ENCODE assay signal across 1 cellular context in genomic region chr2:207768168-207768890, GRCh38.
TF ChIP-seq lines count a peak whose summit lies in the region.

No MANE protein-coding gene starts in this region.

TF ChIP-seq in HepG2, 621 proteins besides CTCF, POLR2A, EP300 and RAD21 (continued from another document and continues in another):
- TF ChIP-seq ZBTB25 (CRISPR knock-in tag; IDR thresholded peaks at IDR 0.05) (peak; percentile 12; the same call in 1 of the 2 replicates), TARDBP (CRISPR knock-in tag; IDR thresholded peaks at IDR 0.05) (no peak), CBX2 (IDR thresholded peaks at IDR 0.05; ENCODE audit: low read depth, low read length) (no peak), CBX2 (CRISPR knock-in tag; IDR thresholded peaks at IDR 0.05; ENCODE audit: low read depth) (no peak), UBTF (CRISPR knock-in tag; IDR thresholded peaks at IDR 0.05) (peak; percentile 71), MTA1 (CRISPR knock-in tag; IDR thresholded peaks at IDR 0.05; ENCODE audit: borderline replicate concordance) (no peak), ZNF337 (CRISPR knock-in tag; IDR thresholded peaks at IDR 0.05; ENCODE audit: borderline replicate concordance, low read depth) (no peak), CENPBD1 (CRISPR knock-in tag; IDR thresholded peaks at IDR 0.05; ENCODE audit: borderline replicate concordance, low read depth) (no peak; the same call in 1 of the 2 replicates), ZNF33B (CRISPR knock-in tag; IDR thresholded peaks at IDR 0.05) (0 out of 2 replicates have a peak, but pooled peaks have one; percentile 25), ZNF354B (CRISPR knock-in tag; IDR thresholded peaks at IDR 0.05) (0 out of 2 replicates have a peak, but pooled peaks have one; percentile 3), POLR2AphosphoS5 (IDR thresholded peaks at IDR 0.05; ENCODE audit: low read depth, low read length) (no peak), BRD4 (CRISPR knock-in tag; IDR thresholded peaks at IDR 0.05) (no peak), DBP (CRISPR knock-in tag; IDR thresholded peaks at IDR 0.05; ENCODE audit: not compliant biosample characterization) (no peak), ZFYVE20 (CRISPR knock-in tag; IDR thresholded peaks at IDR 0.05; ENCODE audit: borderline replicate concordance, low read depth) (no peak), PITX1 (CRISPR knock-in tag; IDR thresholded peaks at IDR 0.05) (no peak; the same call in 1 of the 2 replicates), ZNF317 (CRISPR knock-in tag; IDR thresholded peaks at IDR 0.05) (no peak), MLLT10 (CRISPR knock-in tag; IDR thresholded peaks at IDR 0.05) (no peak), CHCHD3 (CRISPR knock-in tag; IDR thresholded peaks at IDR 0.05) (peak; percentile 83), NR2F2 (IDR thresholded peaks at IDR 0.05; ENCODE audit: borderline replicate concordance, low read depth) (no peak), ZNF3 (CRISPR knock-in tag; IDR thresholded peaks at IDR 0.05) (no peak), ATAD3A (CRISPR knock-in tag; IDR thresholded peaks at IDR 0.05) (no peak), NFAT5 (CRISPR knock-in tag; IDR thresholded peaks at IDR 0.05) (no peak), JARID2 (CRISPR knock-in tag; IDR thresholded peaks at IDR 0.05; ENCODE audit: insufficient replicate concordance) (no peak), ZNF792 (CRISPR knock-in tag; IDR thresholded peaks at IDR 0.05) (no peak; the same call in 1 of the 2 replicates), JUNB (CRISPR knock-in tag; IDR thresholded peaks at IDR 0.05; ENCODE audit: borderline replicate concordance) (no peak), MYNN (CRISPR knock-in tag; IDR thresholded peaks at IDR 0.05; ENCODE audit: low read depth) (no peak), SNRNP70 (IDR thresholded peaks at IDR 0.05; ENCODE audit: low read depth, low read length) (no peak), NFYB (CRISPR knock-in tag; IDR thresholded peaks at IDR 0.05) (no peak), ZNF691 (CRISPR knock-in tag; IDR thresholded peaks at IDR 0.05; ENCODE audit: borderline replicate concordance, low read depth) (peak; percentile 80; the same call in 1 of the 2 replicates), TCF12 (IDR thresholded peaks at IDR 0.05) (no peak), TCF12 (CRISPR knock-in tag; IDR thresholded peaks at IDR 0.05) (no peak; the same call in 1 of the 2 replicates), ZNF768 (CRISPR knock-in tag; IDR thresholded peaks at IDR 0.05) (no peak; the same call in 1 of the 2 replicates), ZNF720 (CRISPR knock-in tag; IDR thresholded peaks at IDR 0.05) (no peak), SNAPC4 (CRISPR knock-in tag; IDR thresholded peaks at IDR 0.05) (no peak), ZNF580 (CRISPR knock-in tag; IDR thresholded peaks at IDR 0.05; ENCODE audit: borderline replicate concordance, low read depth) (no peak), ZFP91 (CRISPR knock-in tag; IDR thresholded peaks at IDR 0.05; ENCODE audit: borderline replicate concordance) (peak; percentile 75), ZKSCAN1 (IDR thresholded peaks at IDR 0.05; ENCODE audit: low read length) (no peak), DDIT3 (CRISPR knock-in tag; IDR thresholded peaks at IDR 0.05) (no peak), KAT7 (CRISPR knock-in tag; IDR thresholded peaks at IDR 0.05; ENCODE audit: borderline replicate concordance) (peak; percentile 88; the same call in 1 of the 2 replicates), FOXJ3 (CRISPR knock-in tag; IDR thresholded peaks at IDR 0.05; ENCODE audit: borderline replicate concordance) (no peak), ZNF253 (CRISPR knock-in tag; IDR thresholded peaks at IDR 0.05; ENCODE audit: borderline replicate concordance) (no peak; the same call in 1 of the 2 replicates), CREM (IDR thresholded peaks at IDR 0.05) (no peak), CREM (CRISPR knock-in tag; IDR thresholded peaks at IDR 0.05) (no peak), NFE2L2 (IDR thresholded peaks at IDR 0.05; ENCODE audit: low read length) (no peak), YY1 (IDR thresholded peaks at IDR 0.05; ENCODE audit: insufficient read depth, insufficient replicate concordance, low read depth, low read length) (no peak), ZSCAN20 (CRISPR knock-in tag; IDR thresholded peaks at IDR 0.05; ENCODE audit: borderline replicate concordance) (peak; percentile 15; the same call in 1 of the 2 replicates), HNRNPK (IDR thresholded peaks at IDR 0.05; ENCODE audit: low read depth, low read length, poor library complexity, severe bottlenecking) (no peak), PHF20 (CRISPR knock-in tag; IDR thresholded peaks at IDR 0.05) (no peak), ZSCAN25 (CRISPR knock-in tag; IDR thresholded peaks at IDR 0.05) (no peak), MAZ (IDR thresholded peaks at IDR 0.05; ENCODE audit: borderline replicate concordance, low read depth, low read length) (no peak), MAZ (CRISPR knock-in tag; IDR thresholded peaks at IDR 0.05; ENCODE audit: low read depth) (no peak), MIXL1 (CRISPR knock-in tag; IDR thresholded peaks at IDR 0.05) (no peak)
